ENCODE assay signal across 21 cellular contexts in genomic region chr12:120844297-120844696, GRCh38. TPM values are rescaled to one million over a fixed set of nuclear protein-coding genes. Genes with fewer than 3 reads are reported as not detected.
DNase-seq lines count a peak whose midpoint lies in the region; TF ChIP-seq lines count a peak whose summit lies in the region.
"Had no signal": no experiment of that assay in that cellular context is flagged by ENCODE, and none has a peak within 500 bp of the region (broad histone marks: within the 10 kb centered on the region; RNA-seq: fewer than 3 reads in every experiment).

No MANE protein-coding gene starts in this region.

- peak overlapping the region in 5 of 7 donors; percentile 1 to 57 (median 42) for H3K27ac Mint-ChIP-seq in CD4-positive, alpha-beta memory T cell
- peak overlapping the region; percentile 71 for H3K27ac Mint-ChIP-seq in progenitor cell of endocrine pancreas
- H3K27ac Mint-ChIP-seq: activated naive CD4-positive, alpha-beta T cell treated with anti-CD3 and anti-CD28 coated beads for 36 hours; HFFc6; IgD-negative memory B cell had no signal

- peaks cover 28 to 55% (median 40%) of the 10 kb centered on the region in 4 donors for H3K4me1 Mint-ChIP-seq in CD4-positive, alpha-beta memory T cell
- H3K4me1 Mint-ChIP-seq in progenitor cell of endocrine pancreas (ENCODE audit: low read depth), result peaks cover 20% of the 10 kb centered on the region

- peak overlapping the region in 1 of 8 donors; percentile 2 for H3K4me3 Mint-ChIP-seq in CD4-positive, alpha-beta memory T cell
- H3K4me3 Mint-ChIP-seq in progenitor cell of endocrine pancreas (ENCODE audit: low read depth), result no peak overlapping the region
- H3K4me3 Mint-ChIP-seq: activated naive CD4-positive, alpha-beta T cell treated with anti-CD3 and anti-CD28 coated beads for 36 hours; CD4-positive, CD25-positive, alpha-beta regulatory T cell; central memory CD8-positive, alpha-beta T cell; HFFc6; IgD-negative memory B cell had no signal

- CTCF ChIA-PET in CD4-positive, alpha-beta memory T cell (lab: Charles Lee; ENCODE audit: partially characterized antibody), result no interaction called here
- CTCF ChIA-PET in HEK293 (lab: Yijun Ruan, JAX), result interaction anchor here (0.6 kb wide), 1 partner anchor 124 kb away, joined by 3 read pairs; no protein-coding TSS in a partner anchor

- POLR2A ChIA-PET in CD4-positive, alpha-beta memory T cell (lab: Charles Lee; ENCODE audit: partially characterized antibody), result no interaction called here
- POLR2A ChIA-PET in HEK293 (lab: Yijun Ruan, JAX), result no interaction called here

- intact Hi-C loops in CD4-positive, alpha-beta memory T cell (cut with micrococcal nuclease), result no loop called here

- no peaks in the 10 kb centered on the region for H3K36me3 ChIP-seq in CD4-positive, alpha-beta memory T cell (ENCODE audit: insufficient read depth, low read length)
- no peaks in the 10 kb centered on the region; a peak in 1 of 3 replicates for H3K36me3 ChIP-seq in HEK293 (ENCODE audit: control insufficient read depth in 2 of 2, insufficient read depth in 1 of 2, low read length in 2 of 2)
- H3K36me3 ChIP-seq: ascending aorta had no signal

- peaks cover 14% of the 10 kb centered on the region for H3K4me1 ChIP-seq in CD4-positive, alpha-beta memory T cell (ENCODE audit: insufficient read depth, low read length)
- H3K4me1 ChIP-seq in HEK293 (ENCODE audit: control insufficient read depth, insufficient read depth, low read length), result peaks cover 19% of the 10 kb centered on the region

- H3K27me3 ChIP-seq in CD4-positive, alpha-beta memory T cell (ENCODE audit: insufficient read depth, low read length), result no peaks in the 10 kb centered on the region
- H3K27me3 ChIP-seq: ascending aorta had no signal

- H3K9me3 ChIP-seq in CD4-positive, alpha-beta memory T cell (ENCODE audit: control insufficient read depth in 1 of 2, low read length in 2 of 2), result no peaks in the 10 kb centered on the region
- H3K9me3 ChIP-seq in HEK293 (ENCODE audit: control insufficient read depth, insufficient read depth, low read depth, low read length), result no peaks in the 10 kb centered on the region
- H3K9me3 ChIP-seq: ascending aorta had no signal

- peaks cover 7 to 8% of the 10 kb centered on the region in 2 donors for H3K36me3 Mint-ChIP-seq in CD4-positive, alpha-beta memory T cell
- H3K36me3 Mint-ChIP-seq in progenitor cell of endocrine pancreas (ENCODE audit: insufficient read depth), result peaks cover 5% of the 10 kb centered on the region

- DNase-seq in CD4-positive, alpha-beta memory T cell, result no peak
- DNase-seq in caudate nucleus (lab: John Stamatoyannopoulos, UW) (peak in 1 of 61 donors; percentile 27), progenitor cell of endocrine pancreas (ENCODE audit: low spot score, unreplicated experiment) (no peak), T-helper 2 cell (no peak), NCI-H748 (lab: John Stamatoyannopoulos, UW; ENCODE audit: unreplicated experiment) (no peak), NCI-H510A (lab: John Stamatoyannopoulos, UW) (no peak)
- DNase-seq: activated CD4-positive, CD25-positive, alpha-beta regulatory T cell treated with anti-CD3 and anti-CD28 coated beads, Interleukin-2, amount 50 U/mL, for 72 hours; activated naive CD4-positive, alpha-beta T cell treated with anti-CD3 and anti-CD28 coated beads for 36 hours; CD4-positive, CD25-positive, alpha-beta regulatory T cell; DMS 273 treated with DMSO at 0.1 percent for 48 hours; HFFc6; kidney; NCI-H2081; NCI-H345; Right ventricle myocardium superior; stimulated activated CD4-positive, alpha-beta T cell treated with anti-CD3 and anti-CD28 coated beads, Interleukin-2, amount 100 ng/mL, for 24 hours had no signal

- peaks cover 0 to 2% (median 0%) of the 10 kb centered on the region in 8 donors for H3K9me3 Mint-ChIP-seq in CD4-positive, alpha-beta memory T cell
- no peaks in the 10 kb centered on the region for H3K9me3 Mint-ChIP-seq in progenitor cell of endocrine pancreas (ENCODE audit: low read depth)
- H3K9me3 Mint-ChIP-seq: activated naive CD4-positive, alpha-beta T cell treated with anti-CD3 and anti-CD28 coated beads for 36 hours; CD4-positive, CD25-positive, alpha-beta regulatory T cell; central memory CD8-positive, alpha-beta T cell; HFFc6; IgD-negative memory B cell had no signal

- no peak overlapping the region for H3K27ac ChIP-seq in CD4-positive, alpha-beta memory T cell (ENCODE audit: low read depth, low read length)
- H3K27ac ChIP-seq in HEK293 (ENCODE audit: extremely low read depth, low read depth, low read length) (no peak overlapping the region), caudate nucleus (ENCODE audit: low read depth, low read length) (peak overlapping the region; percentile 66)
- H3K27ac ChIP-seq: ascending aorta had no signal

- H3K27me3 Mint-ChIP-seq in CD4-positive, alpha-beta memory T cell, result no peaks in the 10 kb centered on the region
- H3K27me3 Mint-ChIP-seq in progenitor cell of endocrine pancreas, result no peaks in the 10 kb centered on the region
- H3K27me3 Mint-ChIP-seq: CD4-positive, CD25-positive, alpha-beta regulatory T cell; central memory CD8-positive, alpha-beta T cell; IgD-negative memory B cell had no signal

- TF ChIP-seq CTCF in HEK293 (tag by site-specific recombination; IDR thresholded peaks at IDR 0.05) (no peak), progenitor cell of endocrine pancreas (IDR thresholded peaks at IDR 0.05; ENCODE audit: unreplicated experiment) (no peak)

- H3K4me3 ChIP-seq in CD4-positive, alpha-beta memory T cell (ENCODE audit: low read length in 2 of 2), result no peak overlapping the region
- H3K4me3 ChIP-seq in HEK293 (ENCODE audit: low read depth, low read length), result no peak overlapping the region
- H3K4me3 ChIP-seq: ascending aorta, skin epidermis had no signal

TF ChIP-seq in HEK293, 187 proteins besides CTCF, POLR2A, EP300 and RAD21:
- no peak for TF ChIP-seq ZNF544 (tag by site-specific recombination; IDR thresholded peaks at IDR 0.05)
- no peak for TF ChIP-seq ZBTB1 (tag by site-specific recombination; IDR thresholded peaks at IDR 0.05)
- no peak for TF ChIP-seq GLIS1 (tag by site-specific recombination; IDR thresholded peaks at IDR 0.05)
- no peak for TF ChIP-seq ZNF133 (tag by site-specific recombination; IDR thresholded peaks at IDR 0.05)
- no peak for TF ChIP-seq ZNF677 (tag by site-specific recombination; IDR thresholded peaks at IDR 0.05)
- no peak for TF ChIP-seq ZBTB7A (tag by site-specific recombination; IDR thresholded peaks at IDR 0.05; ENCODE audit: low read depth)
- TF ChIP-seq ZNF791 (tag by site-specific recombination; IDR thresholded peaks at IDR 0.05), result no peak
- TF ChIP-seq ZNF521 (tag by site-specific recombination; IDR thresholded peaks at IDR 0.05), result no peak
- TF ChIP-seq EGR2 (tag by site-specific recombination; IDR thresholded peaks at IDR 0.05; ENCODE audit: low read depth), result peak; percentile 80
- TF ChIP-seq ZNF394 (tag by site-specific recombination; IDR thresholded peaks at IDR 0.05; ENCODE audit: borderline replicate concordance), result no peak
- TF ChIP-seq ZBTB21 (tag by site-specific recombination; IDR thresholded peaks at IDR 0.05), result no peak
- TF ChIP-seq ZFHX2 (tag by site-specific recombination; conservative IDR thresholded peaks at IDR 0.05), result peak; percentile 84
- no peak for TF ChIP-seq KLF17 (tag by site-specific recombination; IDR thresholded peaks at IDR 0.05)

RNA-seq across cellular contexts. Expression of gene SPPL3, which starts 59.9 kb away (rescaled TPM):
- total RNA-seq in CD4-positive, alpha-beta memory T cell, result 10 to 100 TPM; 45.0 to 49.4 TPM
- polyA plus RNA-seq in CD4-positive, alpha-beta memory T cell, result 10 to 100 TPM in 1 of 2 donors, 1 to 10 TPM in 1; 7.4 to 44.5 TPM
- 69.1 and 70.2 TPM in 2 replicates for total RNA-seq in progenitor cell of endocrine pancreas
